21 cellular contexts compared by ENCODE assay signal in the genomic region with DNA sequence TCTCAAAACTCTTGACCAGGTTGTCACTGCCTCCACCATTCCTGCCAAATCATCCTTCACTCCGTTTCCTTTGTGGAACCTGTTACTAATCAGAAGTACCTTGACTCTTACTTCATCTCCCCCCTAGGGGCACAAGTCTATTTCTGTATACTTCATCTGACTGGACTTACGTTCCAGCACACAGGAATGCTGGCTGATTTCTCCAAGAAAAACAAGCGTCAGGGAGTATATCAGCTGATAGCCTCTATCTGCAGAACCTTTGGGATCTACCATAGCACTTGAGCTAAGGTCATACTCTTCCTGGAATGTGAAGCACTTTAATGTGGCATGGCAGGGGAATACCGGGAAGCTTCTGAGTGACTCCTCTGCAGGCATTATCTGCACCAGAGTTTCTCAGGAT.
DNase-seq lines count a peak whose midpoint lies in the region; ATAC-seq, FAIRE-seq and TF ChIP-seq lines count a peak whose summit lies in the region.
"Had no signal": no experiment of that assay in that cellular context is flagged by ENCODE, and none has a peak within 500 bp of the region (broad histone marks: within the 10 kb centered on the region; RNA-seq: fewer than 3 reads in every experiment).

No MANE protein-coding gene starts in this region.

- no peaks in the 10 kb centered on the region for H4K20me1 ChIP-seq in K562 (replicated peaks; ENCODE audit: control insufficient read depth, insufficient read depth, low read length)

- no peak for TF ChIP-seq RAD21 in K562 (CRISPR knock-in tag; conservative IDR thresholded peaks at IDR 0.05 in 1 of 2, IDR thresholded peaks at IDR 0.05 in 1 of 2)

- no peak for TF ChIP-seq POLR2A in K562 (conservative IDR thresholded peaks at IDR 0.05)

- no peaks in the 10 kb centered on the region for H3K9me1 ChIP-seq in K562 (ENCODE audit: control insufficient read depth, insufficient read depth, low read length)

- H3K36me3 ChIP-seq in cardiac muscle cell (no peaks in the 10 kb centered on the region), K562 (ENCODE audit: control insufficient read depth, insufficient read depth, low read length) (no peaks in the 10 kb centered on the region)

- H3K9me3 ChIP-seq in cardiac muscle cell (ENCODE audit: low read depth) (no peaks in the 10 kb centered on the region), right cardiac atrium (ENCODE audit: control insufficient read depth, low read length) (no peaks in the 10 kb centered on the region), K562 (replicated peaks; ENCODE audit: control insufficient read depth, insufficient read depth, low read depth, low read length) (no peaks in the 10 kb centered on the region)
- H3K9me3 ChIP-seq: A549, SK-N-SH had no signal

- DNase-seq in cardiac muscle cell (ENCODE audit: low read depth in 1 of 2, low spot score in 1 of 2) (peak in 1 of 2 donors; percentile 61), right cardiac atrium (no peak), K562 (ENCODE audit: extremely low read depth in 1 of 4, low spot score in 3 of 4) (peak in 2 of 4 experiments; percentile 6 to 18), kidney glomerular epithelial cell (lab: John Stamatoyannopoulos, UW) (peak; percentile 11), NCI-H2227 (lab: John Stamatoyannopoulos, UW; ENCODE audit: unreplicated experiment) (no peak), Ammon's horn (ENCODE audit: low spot score) (no peak), RKO (ENCODE audit: low spot score) (no peak)
- DNase-seq: AML-193; CD4-positive, alpha-beta T cell; DMS79 treated with DMSO at 0.1 percent for 48 hours; GDM1; GM23248; KBM-7; NCI-H1092; NCI-H226; NCI-H526 treated with DMSO at 0.1 percent for 48 hours; PC-3; SK-N-SH had no signal

- 23% methylated on average over 4 of the region's 4 CpGs for WGBS in right cardiac atrium
- WGBS in K562 (ENCODE audit: insufficient coverage, low coverage, missing lambda C conversion rate): 3% methylated on average over 4 of the region's 4 CpGs

- POLR2A ChIA-PET in K562 (lab: Yijun Ruan, JAX): interaction anchor here (0.6 kb wide), 1 partner anchor 490 kb away, joined by 3 read pairs; no protein-coding TSS in a partner anchor

- no peaks in the 10 kb centered on the region for H3K79me2 ChIP-seq in K562 (ENCODE audit: control insufficient read depth, insufficient read depth, low read length)

- ATAC-seq in right cardiac atrium: no peak
- 0 out of 3 replicates have a peak, but pooled peaks have one; percentile 42 for ATAC-seq in K562
- no peak for ATAC-seq in HG03196 (IDR thresholded peaks at IDR 0.05; ENCODE audit: unreplicated experiment)
- ATAC-seq: A549, PC-3 had no signal

- no peak overlapping the region for H3K4me2 ChIP-seq in K562 (ENCODE audit: insufficient read depth, low read length)
- H3K4me2 ChIP-seq: A549, SK-N-SH had no signal

- H3K4me3 ChIP-seq in cardiac muscle cell: no peak overlapping the region
- H3K4me3 ChIP-seq in right cardiac atrium (ENCODE audit: low read length): no peak overlapping the region
- H3K4me3 ChIP-seq in K562: no peak overlapping the region
- H3K4me3 ChIP-seq: A549, GM23248 had no signal

- CTCF ChIA-PET in K562 (lab: Yijun Ruan, JAX; ENCODE audit: low intra/inter-chr PET ratio): no interaction called here

- no peak for TF ChIP-seq CTCF in cardiac muscle cell (IDR thresholded peaks at IDR 0.05; ENCODE audit: low read depth, low read length)
- TF ChIP-seq CTCF in K562 (IDR thresholded peaks at IDR 0.05 in 2 of 3, conservative IDR thresholded peaks at IDR 0.05 in 1 of 3; ENCODE audit: insufficient read depth in 2 of 3, low read depth in 1 of 3, low read length in 3 of 3): peak in 1 of 3 experiments; percentile 35; a peak in 2 of 6 replicates

- no peak for TF ChIP-seq EP300 in K562 (IDR thresholded peaks at IDR 0.05; ENCODE audit: low read length)

- H3K27ac ChIP-seq in cardiac muscle cell (peak overlapping the region; percentile 24), right cardiac atrium (ENCODE audit: low read length) (no peak overlapping the region), K562 (ENCODE audit: extremely low read depth, low read depth, low read length) (no peak overlapping the region)
- H3K27ac ChIP-seq: A549, GM23248 had no signal

- intact Hi-C loops in right cardiac atrium (cut with DNase I) (no loop called here), K562 (cut with micrococcal nuclease) (no loop called here)

- H3K4me1 ChIP-seq in cardiac muscle cell (ENCODE audit: low read depth) (peaks cover 13% of the 10 kb centered on the region), right cardiac atrium (ENCODE audit: control insufficient read depth, insufficient read depth, low read length) (no peaks in the 10 kb centered on the region), K562 (replicated peaks in 1 of 2; ENCODE audit: control insufficient read depth in 2 of 2, insufficient read depth in 2 of 2, low read length in 2 of 2) (no peaks in the 10 kb centered on the region)
- H3K4me1 ChIP-seq: A549 had no signal

- in situ Hi-C loops in K562 (cut with MboI): no loop called here

- H3K9ac ChIP-seq in K562 (ENCODE audit: insufficient read depth in 1 of 2, low read depth in 2 of 2, low read length in 2 of 2): no peak overlapping the region
- H3K9ac ChIP-seq: GM23248, SK-N-SH had no signal

- no peak overlapping the region for H2AFZ ChIP-seq in K562 (ENCODE audit: low read depth, low read length)
- H2AFZ ChIP-seq: GM23248 had no signal

- no peak for FAIRE-seq in K562 (lab: Jason Lieb, UNC)
- FAIRE-seq: A549, D721Med had no signal

- no TSS peak for BruUV-seq in K562 (replicated peaks; lab: Mats Ljungman, UMichigan)

- no peaks in the 10 kb centered on the region for H3K27me3 ChIP-seq in cardiac muscle cell
- no peaks in the 10 kb centered on the region for H3K27me3 ChIP-seq in right cardiac atrium (ENCODE audit: control insufficient read depth, insufficient read depth)
- no peaks in the 10 kb centered on the region; a peak in 1 of 5 replicates for H3K27me3 ChIP-seq in K562 (ENCODE audit: control insufficient read depth in 2 of 2, insufficient read depth in 2 of 2, low read length in 2 of 2)

TF ChIP-seq in K562, 482 proteins besides CTCF, POLR2A, EP300 and RAD21:
- TF ChIP-seq DIDO1 (tag; IDR thresholded peaks at IDR 0.05; ENCODE audit: low read depth) (no peak), FOXJ2 (tag; IDR thresholded peaks at IDR 0.05) (no peak), MTF1 (CRISPR knock-in tag; IDR thresholded peaks at IDR 0.05; ENCODE audit: borderline replicate concordance) (no peak), SIX5 (IDR thresholded peaks at IDR 0.05; ENCODE audit: borderline replicate concordance in 1 of 2, insufficient read depth in 1 of 2, low read depth in 1 of 2, low read length in 2 of 2) (no peak), TRIM24 (IDR thresholded peaks at IDR 0.05) (no peak), U2AF1 (optimal IDR thresholded peaks at IDR 0.05; ENCODE audit: low read depth, low read length) (no peak), ELF4 (CRISPR knock-in tag; IDR thresholded peaks at IDR 0.05) (no peak), ZNF707 (CRISPR knock-in tag; conservative IDR thresholded peaks at IDR 0.05) (no peak), ILK (tag; IDR thresholded peaks at IDR 0.05; ENCODE audit: borderline replicate concordance, low read depth) (no peak), CXXC5 (CRISPR knock-in tag; IDR thresholded peaks at IDR 0.05) (no peak), RBM17 (IDR thresholded peaks at IDR 0.05; ENCODE audit: borderline replicate concordance, low read depth, low read length) (no peak), NR2C1 (IDR thresholded peaks at IDR 0.05) (no peak), NR2C1 (tag; IDR thresholded peaks at IDR 0.05) (no peak), MTA3 (IDR thresholded peaks at IDR 0.05; ENCODE audit: borderline replicate concordance) (no peak)
- TF ChIP-seq, protein P1, sequence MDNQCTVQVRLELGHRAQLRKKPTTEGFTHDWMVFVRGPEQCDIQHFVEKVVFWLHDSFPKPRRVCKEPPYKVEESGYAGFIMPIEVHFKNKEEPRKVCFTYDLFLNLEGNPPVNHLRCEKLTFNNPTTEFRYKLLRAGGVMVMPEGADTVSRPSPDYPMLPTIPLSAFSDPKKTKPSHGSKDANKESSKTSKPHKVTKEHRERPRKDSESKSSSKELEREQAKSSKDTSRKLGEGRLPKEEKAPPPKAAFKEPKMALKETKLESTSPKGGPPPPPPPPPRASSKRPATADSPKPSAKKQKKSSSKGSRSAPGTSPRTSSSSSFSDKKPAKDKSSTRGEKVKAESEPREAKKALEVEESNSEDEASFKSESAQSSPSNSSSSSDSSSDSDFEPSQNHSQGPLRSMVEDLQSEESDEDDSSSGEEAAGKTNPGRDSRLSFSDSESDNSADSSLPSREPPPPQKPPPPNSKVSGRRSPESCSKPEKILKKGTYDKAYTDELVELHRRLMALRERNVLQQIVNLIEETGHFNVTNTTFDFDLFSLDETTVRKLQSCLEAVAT (IDR thresholded peaks at IDR 0.05): no peak
- TF ChIP-seq, protein P2, sequence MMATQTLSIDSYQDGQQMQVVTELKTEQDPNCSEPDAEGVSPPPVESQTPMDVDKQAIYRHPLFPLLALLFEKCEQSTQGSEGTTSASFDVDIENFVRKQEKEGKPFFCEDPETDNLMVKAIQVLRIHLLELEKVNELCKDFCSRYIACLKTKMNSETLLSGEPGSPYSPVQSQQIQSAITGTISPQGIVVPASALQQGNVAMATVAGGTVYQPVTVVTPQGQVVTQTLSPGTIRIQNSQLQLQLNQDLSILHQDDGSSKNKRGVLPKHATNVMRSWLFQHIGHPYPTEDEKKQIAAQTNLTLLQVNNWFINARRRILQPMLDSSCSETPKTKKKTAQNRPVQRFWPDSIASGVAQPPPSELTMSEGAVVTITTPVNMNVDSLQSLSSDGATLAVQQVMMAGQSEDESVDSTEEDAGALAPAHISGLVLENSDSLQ (IDR thresholded peaks at IDR 0.05): no peak
